Comparison of ENCODE assay signal across 13 cellular contexts in the genomic region with DNA sequence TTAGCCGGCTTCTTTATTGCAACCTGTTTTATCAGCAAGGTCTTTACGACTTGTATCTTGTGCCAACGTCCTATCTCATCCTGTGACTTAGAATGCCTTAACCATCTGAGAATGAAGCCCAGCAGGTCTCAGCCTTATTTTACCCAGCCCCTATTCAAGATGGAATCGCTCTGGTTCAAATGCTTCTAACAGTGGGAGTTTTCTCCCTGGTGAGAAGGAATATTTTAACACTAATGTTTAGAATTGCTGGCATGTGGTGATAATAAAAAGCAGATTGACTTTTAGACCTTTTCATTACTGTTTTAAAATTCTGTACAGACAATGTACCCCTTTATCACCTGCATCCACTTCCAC. TPM values are rescaled to one million over a fixed set of nuclear protein-coding genes. Genes with fewer than 3 reads are reported as not detected.
DNase-seq lines count a peak whose midpoint lies in the region; ATAC-seq and TF ChIP-seq lines count a peak whose summit lies in the region.
"Had no signal": no experiment of that assay in that cellular context is flagged by ENCODE, and none has a peak within 500 bp of the region (broad histone marks: within the 10 kb centered on the region; RNA-seq: fewer than 3 reads in every experiment).

No MANE protein-coding gene starts in this region.

- peak overlapping the region; percentile 72 for H3K4me2 ChIP-seq in OCI-LY1 (ENCODE audit: low read length)

- ATAC-seq in psoas muscle = no peak

- H3K4me1 Mint-ChIP-seq in T-helper 2 cell treated with Interferon-gamma antibody and Interleukin-4, amounts not matched to agents 5 μg/mL and 100 μg/mL, for 36 hours (ENCODE audit: low read depth) = peaks cover 23% of the 10 kb centered on the region

- TF ChIP-seq CTCF in OCI-LY1 (IDR thresholded peaks at IDR 0.05; ENCODE audit: low read length) (no peak), coronary artery (IDR thresholded peaks at IDR 0.05) (no peak), psoas muscle (IDR thresholded peaks at IDR 0.05) (no peak), prostate gland (IDR thresholded peaks at IDR 0.05) (no peak)

- peaks cover 15% of the 10 kb centered on the region for H3K9me3 Mint-ChIP-seq in T-helper 2 cell treated with Interferon-gamma antibody and Interleukin-4, amounts not matched to agents 5 μg/mL and 100 μg/mL, for 36 hours

- H3K9me2 ChIP-seq in OCI-LY1 (ENCODE audit: low read depth, low read length) = no peaks in the 10 kb centered on the region

- no peaks in the 10 kb centered on the region for H4K20me1 ChIP-seq in OCI-LY1 (ENCODE audit: insufficient read depth, low read length)

- intact Hi-C loops in psoas muscle (cut with DNase I) = loop anchor here in 1 of 2 donors (5.0 to 10.0 kb wide), 2 partner anchors 211 to 523 kb away; a partner anchor contains a TSS
- intact Hi-C loops in prostate gland (cut with DNase I) = loop anchor here (10.0 kb wide), 1 partner anchor 531 kb away; no protein-coding TSS in a partner anchor

- H3K9ac ChIP-seq in OCI-LY1 (ENCODE audit: low read length) = no peak overlapping the region; the same call in 1 of the 2 replicates

- H3K27me3 Mint-ChIP-seq in T-helper 2 cell treated with Interferon-gamma antibody and Interleukin-4, amounts not matched to agents 5 μg/mL and 100 μg/mL, for 36 hours (ENCODE audit: low read depth) = peaks cover 2% of the 10 kb centered on the region

- peak overlapping the region; percentile 50 for H3K4me3 ChIP-seq in OCI-LY1 (ENCODE audit: low read depth, low read length, poor library complexity, severe bottlenecking)
- peak overlapping the region; percentile 0 for H3K4me3 ChIP-seq in coronary artery
- H3K4me3 ChIP-seq in psoas muscle = no peak overlapping the region
- H3K4me3 ChIP-seq in prostate gland = no peak overlapping the region
- H3K4me3 ChIP-seq: colonic mucosa, skin epidermis had no signal

- 88 to 94% (median 92%) methylated on average over 4 of the region's 4 CpGs for WGBS in psoas muscle, 3 donors
- WGBS in prostate gland = 75% methylated on average over 4 of the region's 4 CpGs

- H2AFZ ChIP-seq in OCI-LY1 (ENCODE audit: low read length) = peak overlapping the region; percentile 50; the same call in 1 of the 2 replicates

- H3K36me3 Mint-ChIP-seq in T-helper 2 cell treated with Interferon-gamma antibody and Interleukin-4, amounts not matched to agents 5 μg/mL and 100 μg/mL, for 36 hours (ENCODE audit: low read depth) = peaks cover 11% of the 10 kb centered on the region

- peak overlapping the region; percentile 62 for H3K4me3 Mint-ChIP-seq in T-helper 2 cell treated with Interferon-gamma antibody and Interleukin-4, amounts not matched to agents 5 μg/mL and 100 μg/mL, for 36 hours

- H3K27ac ChIP-seq in OCI-LY1 (ENCODE audit: low read depth, low read length, poor library complexity, severe bottlenecking) (no peak overlapping the region), coronary artery (peak overlapping the region; percentile 61 to 92), psoas muscle (peak overlapping the region; percentile 13), prostate gland (no peak overlapping the region)
- H3K27ac ChIP-seq: colonic mucosa, skin epidermis, WERI-Rb-1 had no signal

- TF ChIP-seq POLR2A in prostate gland (IDR thresholded peaks at IDR 0.05) = no peak

- H3K36me3 ChIP-seq in OCI-LY1 (ENCODE audit: insufficient read depth, low read length) (peaks cover 14% of the 10 kb centered on the region; the same call in 1 of the 2 replicates), psoas muscle (ENCODE audit: insufficient read depth in 1 of 2, low read depth in 1 of 2) (no peaks in the 10 kb centered on the region), prostate gland (no peaks in the 10 kb centered on the region)
- H3K36me3 ChIP-seq: colonic mucosa, WERI-Rb-1 had no signal

- H3K27ac Mint-ChIP-seq in T-helper 2 cell treated with Interferon-gamma antibody and Interleukin-4, amounts not matched to agents 5 μg/mL and 100 μg/mL, for 36 hours = no peak overlapping the region

- no peaks in the 10 kb centered on the region for H3K9me3 ChIP-seq in OCI-LY1 (ENCODE audit: low read length)
- no peaks in the 10 kb centered on the region for H3K9me3 ChIP-seq in psoas muscle
- H3K9me3 ChIP-seq in prostate gland = no peaks in the 10 kb centered on the region
- H3K9me3 ChIP-seq: colonic mucosa had no signal

- no peaks in the 10 kb centered on the region for H3K79me2 ChIP-seq in OCI-LY1 (ENCODE audit: insufficient read depth, low read length)

- no peaks in the 10 kb centered on the region for H3F3A ChIP-seq in OCI-LY1 (ENCODE audit: insufficient read depth, low read length)

- no peak for DNase-seq in T-helper 2 cell treated with Interferon-gamma antibody and Interleukin-4, amounts not matched to agents 5 μg/mL and 100 μg/mL, for 36 hours (ENCODE audit: low spot score)
- DNase-seq in T-helper 2 cell = no peak
- DNase-seq in coronary artery (ENCODE audit: low spot score) = no peak
- no peak for DNase-seq in psoas muscle
- no peak for DNase-seq in NCI-H526 (lab: John Stamatoyannopoulos, UW)
- no peak for DNase-seq in NCI-H526 treated with DMSO at 0.1 percent for 48 hours (lab: John Stamatoyannopoulos, UW)
- no peak for DNase-seq in prostate gland (ENCODE audit: low spot score)
- DNase-seq: activated gamma-delta T cell, NCI-H1048 had no signal

- H3K4me1 ChIP-seq in OCI-LY1 (ENCODE audit: insufficient read depth, low read length, severe bottlenecking) (peaks cover 15% of the 10 kb centered on the region), psoas muscle (peaks cover 28% of the 10 kb centered on the region), prostate gland (replicated peaks) (no peaks in the 10 kb centered on the region)
- H3K4me1 ChIP-seq: colonic mucosa had no signal

- H3K27me3 ChIP-seq in OCI-LY1 (ENCODE audit: insufficient read depth, low read length) (no peaks in the 10 kb centered on the region), psoas muscle (ENCODE audit: insufficient read depth in 3 of 3, low read length in 2 of 3) (no peaks in the 10 kb centered on the region), prostate gland (replicated peaks; ENCODE audit: insufficient read depth) (no peaks in the 10 kb centered on the region)
- H3K27me3 ChIP-seq: colonic mucosa had no signal

RNA-seq across cellular contexts. Expression of a gene that starts 9.9 kb away (rescaled TPM):
- total RNA-seq in psoas muscle = under 1 TPM; 0.11 to 0.79 (median 0.32) TPM
- under 1 TPM in 2 of 3 donors, not detected in 1; 0.08 to 0.23 TPM for polyA plus RNA-seq in psoas muscle
- total RNA-seq in prostate gland = 10 to 100 TPM in 1 of 2 donors, 1 to 10 TPM in 1; 1.5 to 16.1 TPM

RNA-seq across cellular contexts. Expression of a gene that starts 20.6 kb away (rescaled TPM):
- total RNA-seq in psoas muscle (10 to 100 TPM in 2 of 4 donors, 1 to 10 TPM in 2; 4.2 to 20.9 (median 9.9) TPM), prostate gland (10 to 100 TPM; 62.9 to 64.3 TPM)
- polyA plus RNA-seq in psoas muscle = 10 to 100 TPM in 1 of 3 donors, 1 to 10 TPM in 2; 3.3 to 14.8 (median 5.1) TPM

Comparison
In these comparisons a context has a peak if more than half of its experiments do, and no peak if none do; other contexts are left out.
1. H3K27ac ChIP-seq: peak in coronary artery (2 of 2) and psoas muscle (single experiment); none in OCI-LY1 (single experiment) and prostate gland (0 of 2).
2. H3K4me3 ChIP-seq: peak in OCI-LY1 (single experiment) and coronary artery (single experiment); none in psoas muscle (single experiment) and prostate gland (0 of 2).